ENCODE assay signal across 8 cellular contexts in the genomic region with DNA sequence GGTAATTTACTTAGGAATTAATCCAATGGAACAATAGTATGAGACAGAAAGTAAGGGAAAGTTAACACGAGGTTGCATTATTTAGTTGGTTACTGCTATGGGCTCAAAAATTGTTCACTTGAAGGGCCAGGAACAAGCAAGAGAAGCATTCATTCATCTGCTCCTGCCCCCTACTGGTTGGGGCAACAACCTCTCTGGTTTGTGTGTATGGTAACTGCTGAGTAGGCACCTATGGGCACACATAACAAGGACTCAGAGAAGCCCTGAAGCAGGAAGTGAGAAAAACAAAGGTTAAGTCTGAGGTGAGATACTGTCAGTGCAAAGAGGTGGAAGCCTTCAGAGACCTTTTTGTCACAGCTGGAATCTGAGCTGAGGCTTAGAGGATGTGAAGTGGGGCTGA. TPM values are rescaled to one million over a fixed set of nuclear protein-coding genes. Genes with fewer than 3 reads are reported as not detected.
DNase-seq lines count a peak whose midpoint lies in the region; ATAC-seq and TF ChIP-seq lines count a peak whose summit lies in the region.

No MANE protein-coding gene starts in this region.

- DNase-seq in CD8-positive, alpha-beta T cell = peak in 1 of 7 experiments; percentile 12
- peak; percentile 60 for DNase-seq in Jurkat, Clone E6-1 (ENCODE audit: low read depth, low spot score)
- peak; percentile 24 to 53 (median 32) for DNase-seq in body of pancreas
- DNase-seq in trophoblast cell = peak; percentile 3 to 21
- no peak for DNase-seq in NCI-H1105 treated with DMSO at 0.1 percent for 48 hours (lab: John Stamatoyannopoulos, UW)

- POLR2A ChIA-PET in CD8-positive, alpha-beta T cell (lab: Charles Lee) = no interaction called here

- no peak overlapping the region for H3K18ac ChIP-seq in trophoblast cell (ENCODE audit: low read length)

- no peak overlapping the region for H2AFZ ChIP-seq in trophoblast cell (ENCODE audit: insufficient read depth, low read length, poor library complexity)

- H3K4me1 ChIP-seq in CD8-positive, alpha-beta T cell (ENCODE audit: insufficient read depth, low read length) = no peaks in the 10 kb centered on the region
- H3K4me1 ChIP-seq in body of pancreas (peaks cover 6% of the 10 kb centered on the region), trophoblast cell (ENCODE audit: control insufficient read depth in 1 of 2, insufficient read depth in 2 of 2, low read length in 2 of 2) (peaks cover 0 to 2% of the 10 kb centered on the region in 2 experiments)

- peaks cover 11% of the 10 kb centered on the region for H3K27me3 Mint-ChIP-seq in CD8-positive, alpha-beta T cell (ENCODE audit: low read depth)

- H3K79me1 ChIP-seq in trophoblast cell (ENCODE audit: low read length) = no peaks in the 10 kb centered on the region

- no peak overlapping the region for H3K27ac Mint-ChIP-seq in CD8-positive, alpha-beta T cell

- H3K4me2 ChIP-seq in trophoblast cell (ENCODE audit: low read length) = no peak overlapping the region

- no peak overlapping the region for H3K23ac ChIP-seq in trophoblast cell (ENCODE audit: low read length)

- H3K9me3 Mint-ChIP-seq in CD8-positive, alpha-beta T cell = no peaks in the 10 kb centered on the region

- peak; percentile 69 for ATAC-seq in CD8-positive, alpha-beta T cell
- ATAC-seq in GM18873 (IDR thresholded peaks at IDR 0.05; ENCODE audit: low FRiP score, unreplicated experiment) = peak; percentile 61
- ATAC-seq in body of pancreas = no peak
- no peak for ATAC-seq in GM18870 (IDR thresholded peaks at IDR 0.05; ENCODE audit: unreplicated experiment)
- no peak for ATAC-seq in HG02588 (IDR thresholded peaks at IDR 0.05; ENCODE audit: unreplicated experiment)

- H2BK5ac ChIP-seq in trophoblast cell (ENCODE audit: low read depth, low read length, poor library complexity) = no peak overlapping the region

- no peaks in the 10 kb centered on the region for H3K79me2 ChIP-seq in trophoblast cell (ENCODE audit: control insufficient read depth, insufficient read depth, low read length, poor library complexity)

- H4K91ac ChIP-seq in trophoblast cell (ENCODE audit: low read depth, low read length) = no peak overlapping the region

- CTCF ChIA-PET in CD8-positive, alpha-beta T cell (lab: Charles Lee) = interaction anchor here (1.0 to 1.6 kb wide), 2 partner anchors 164 kb away, joined by 3 to 11 read pairs; no protein-coding TSS in a partner anchor

- WGBS in body of pancreas, 2 donors = 18 to 26% methylated on average over 1 of the region's 1 CpG
- no CpG with 5 or more reads among the region's 1 CpG for WGBS in trophoblast cell (ENCODE audit: extremely low coverage, insufficient coverage, insufficient read length)

- TF ChIP-seq CTCF in CD8-positive, alpha-beta T cell (IDR thresholded peaks at IDR 0.05) = peak; percentile 20
- peak in 5 of 7 experiments; percentile 13 to 42 (median 34) for TF ChIP-seq CTCF in body of pancreas (IDR thresholded peaks at IDR 0.05)

- H3K36me3 ChIP-seq in CD8-positive, alpha-beta T cell (ENCODE audit: insufficient read depth, low read length) = no peaks in the 10 kb centered on the region
- no peaks in the 10 kb centered on the region for H3K36me3 ChIP-seq in body of pancreas (replicated peaks in 1 of 2; ENCODE audit: insufficient read depth in 1 of 2, low read depth in 2 of 2)
- no peaks in the 10 kb centered on the region for H3K36me3 ChIP-seq in trophoblast cell (ENCODE audit: control insufficient read depth in 1 of 2, insufficient read depth in 2 of 2, low read length in 2 of 2)

- H3K4me3 Mint-ChIP-seq in CD8-positive, alpha-beta T cell = no peak overlapping the region

- H3K36me3 Mint-ChIP-seq in CD8-positive, alpha-beta T cell = no peaks in the 10 kb centered on the region

- intact Hi-C loops in CD8-positive, alpha-beta T cell (cut with DNase I, micrococcal nuclease) = loop anchor here in 1 of 2 experiments (5.0 kb wide), 1 partner anchor 42 kb away; a partner anchor contains a TSS
- intact Hi-C loops in body of pancreas (cut with DNase I) = loop anchor here (5.0 kb wide), 1 partner anchor 263 kb away; no protein-coding TSS in a partner anchor

- H3K27ac ChIP-seq in CD8-positive, alpha-beta T cell (ENCODE audit: low read depth, low read length) = no peak overlapping the region
- H3K27ac ChIP-seq in body of pancreas (no peak overlapping the region), trophoblast cell (ENCODE audit: low read depth, low read length) (no peak overlapping the region)

- no peak overlapping the region for H4K8ac ChIP-seq in trophoblast cell (ENCODE audit: low read depth, low read length)

- H3K27me3 ChIP-seq in CD8-positive, alpha-beta T cell (ENCODE audit: insufficient read depth, low read length) = no peaks in the 10 kb centered on the region
- H3K27me3 ChIP-seq in body of pancreas (no peaks in the 10 kb centered on the region), trophoblast cell (ENCODE audit: insufficient read depth, low read length) (no peaks in the 10 kb centered on the region)

- H3K14ac ChIP-seq in trophoblast cell (ENCODE audit: low read length) = no peak overlapping the region

- no peak overlapping the region for H4K12ac ChIP-seq in trophoblast cell (ENCODE audit: low read depth, low read length)

- H2BK120ac ChIP-seq in trophoblast cell (ENCODE audit: insufficient read depth, low read length, poor library complexity) = no peak overlapping the region

- H3K9me3 ChIP-seq in CD8-positive, alpha-beta T cell (ENCODE audit: low read length) = no peaks in the 10 kb centered on the region
- no peaks in the 10 kb centered on the region for H3K9me3 ChIP-seq in body of pancreas
- H3K9me3 ChIP-seq in trophoblast cell (ENCODE audit: insufficient read depth, low read depth, low read length) = no peaks in the 10 kb centered on the region

- no peak overlapping the region for H2AK5ac ChIP-seq in trophoblast cell (ENCODE audit: low read length)

- no peak overlapping the region for H2BK12ac ChIP-seq in trophoblast cell (ENCODE audit: low read length)

- no peak for TF ChIP-seq POLR2A in body of pancreas (IDR thresholded peaks at IDR 0.05)

- H3K4ac ChIP-seq in trophoblast cell (ENCODE audit: low read depth, low read length) = no peak overlapping the region

- peaks cover 5% of the 10 kb centered on the region for H3K4me1 Mint-ChIP-seq in CD8-positive, alpha-beta T cell (ENCODE audit: low read depth)

- H3K4me3 ChIP-seq in CD8-positive, alpha-beta T cell (ENCODE audit: low read depth, low read length) = no peak overlapping the region
- no peak overlapping the region for H3K4me3 ChIP-seq in Jurkat, Clone E6-1 (ENCODE audit: low read length)
- H3K4me3 ChIP-seq in body of pancreas (no peak overlapping the region), trophoblast cell (ENCODE audit: low read depth, low read length) (no peak overlapping the region)

- H3K9ac ChIP-seq in trophoblast cell (ENCODE audit: low read length) = no peak overlapping the region

RNA-seq across cellular contexts. Expression of gene RANBP6, which starts 34.4 kb away (rescaled TPM):
- 10 to 100 TPM; 38.1 to 39.7 TPM for total RNA-seq in CD8-positive, alpha-beta T cell
- polyA plus RNA-seq in Jurkat, Clone E6-1 (2012; ENCODE audit: insufficient read depth, insufficient read length) = 24.4 TPM
- 10 to 100 TPM in 1 of 2 donors, 1 to 10 TPM in 1; 6.6 to 11.4 TPM for total RNA-seq in body of pancreas
- 8.3 and 8.6 TPM in 2 replicates for polyA plus RNA-seq in trophoblast cell (2013)

Comparison
In these comparisons a context has a peak if more than half of its experiments do, and no peak if none do; other contexts are left out.
1. ATAC-seq: peak in CD8-positive, alpha-beta T cell (single experiment) and GM18873 (single experiment); none in body of pancreas (single experiment), GM18870 (single experiment) and HG02588 (single experiment).